In genomic region chr12:67274186-67274585, GRCh38 we compare ENCODE assay signal across 11 cellular contexts. TPM values are rescaled to one million over a fixed set of nuclear protein-coding genes. Genes with fewer than 3 reads are reported as not detected.
DNase-seq lines count a peak whose midpoint lies in the region; ATAC-seq and TF ChIP-seq lines count a peak whose summit lies in the region.
"Had no signal": no experiment of that assay in that cellular context is flagged by ENCODE, and none has a peak within 500 bp of the region (broad histone marks: within the 10 kb centered on the region; RNA-seq: fewer than 3 reads in every experiment).

No MANE protein-coding gene starts in this region.

- no peaks in the 10 kb centered on the region for H3K9me3 ChIP-seq in DND-41 (ENCODE audit: insufficient read depth, low read length, severe bottlenecking)
- H3K9me3 ChIP-seq: SJCRH30 had no signal

- H3K4me1 Mint-ChIP-seq in activated T-helper 1 cell treated with anti-CD3 and anti-CD28 coated beads, Interleukin-12 subunit alpha, Interleukin-12 subunit beta, Interleukin-2, Interleukin-4 antibody, amounts not matched to agents 30 ng/mL and 10 ng/mL and 1 ng/mL, durations not matched to agents 14 hours and 24 hours and 36 hours (ENCODE audit: low read depth) = peaks cover 79% of the 10 kb centered on the region
- peaks cover 58 to 76% (median 72%) of the 10 kb centered on the region in 3 donors for H3K4me1 Mint-ChIP-seq in naive B cell

- no peaks in the 10 kb centered on the region for H3K27me3 Mint-ChIP-seq in activated T-helper 1 cell treated with anti-CD3 and anti-CD28 coated beads, Interleukin-12 subunit alpha, Interleukin-12 subunit beta, Interleukin-2, Interleukin-4 antibody, amounts not matched to agents 30 ng/mL and 10 ng/mL and 1 ng/mL, durations not matched to agents 14 hours and 24 hours and 36 hours (ENCODE audit: insufficient read depth)
- no peaks in the 10 kb centered on the region for H3K27me3 Mint-ChIP-seq in naive B cell
- H3K27me3 Mint-ChIP-seq: effector memory CD8-positive, alpha-beta T cell had no signal

- DNase-seq in DND-41 (no peak), naive B cell (no peak)
- DNase-seq in activated T-helper 1 cell treated with anti-CD3 and anti-CD28 coated beads, Interleukin-12 subunit alpha, Interleukin-12 subunit beta, Interleukin-2, Interleukin-4 antibody, amounts not matched to agents 30 ng/mL and 10 ng/mL and 1 ng/mL, durations not matched to agents 14 hours and 24 hours and 36 hours (ENCODE audit: low spot score) = no peak
- DNase-seq: COR-L47; effector memory CD8-positive, alpha-beta T cell; NCI-H524 treated with DMSO at 0.1 percent for 48 hours; SJCRH30 had no signal

- H4K20me1 ChIP-seq in DND-41 (ENCODE audit: insufficient read depth, low read length) = peaks cover 90% of the 10 kb centered on the region

- H3K4me3 ChIP-seq in DND-41 (ENCODE audit: low read depth in 1 of 2, low read length in 2 of 2) = no peak overlapping the region
- H3K4me3 ChIP-seq: SJCRH30 had no signal

- peaks cover 32% of the 10 kb centered on the region for H3K36me3 Mint-ChIP-seq in activated T-helper 1 cell treated with anti-CD3 and anti-CD28 coated beads, Interleukin-12 subunit alpha, Interleukin-12 subunit beta, Interleukin-2, Interleukin-4 antibody, amounts not matched to agents 30 ng/mL and 10 ng/mL and 1 ng/mL, durations not matched to agents 14 hours and 24 hours and 36 hours (ENCODE audit: low read depth)
- H3K36me3 Mint-ChIP-seq in naive B cell = no peaks in the 10 kb centered on the region

- peaks cover 100% of the 10 kb centered on the region for H3K79me2 ChIP-seq in DND-41 (ENCODE audit: insufficient read depth, low read length)

- peak overlapping the region; percentile 53 for H3K4me3 Mint-ChIP-seq in activated T-helper 1 cell treated with anti-CD3 and anti-CD28 coated beads, Interleukin-12 subunit alpha, Interleukin-12 subunit beta, Interleukin-2, Interleukin-4 antibody, amounts not matched to agents 30 ng/mL and 10 ng/mL and 1 ng/mL, durations not matched to agents 14 hours and 24 hours and 36 hours
- H3K4me3 Mint-ChIP-seq in naive B cell = peak overlapping the region in 3 of 8 donors; percentile 23 to 64 (median 34)

- no peak for TF ChIP-seq CTCF in DND-41 (IDR thresholded peaks at IDR 0.05; ENCODE audit: borderline replicate concordance, extremely low read depth, low read length, poor library complexity, severe bottlenecking)

- ATAC-seq in DND-41 (ENCODE audit: insufficient read depth, low read depth) (no peak), GM21576 (IDR thresholded peaks at IDR 0.05; ENCODE audit: unreplicated experiment) (peak; percentile 29), naive B cell (ENCODE audit: low read depth in 2 of 2) (no peak), GM21423 (IDR thresholded peaks at IDR 0.05; ENCODE audit: unreplicated experiment) (no peak), HG02885 (IDR thresholded peaks at IDR 0.05; ENCODE audit: poor library complexity, unreplicated experiment) (no peak), GM18498 (IDR thresholded peaks at IDR 0.05; ENCODE audit: unreplicated experiment) (no peak)
- ATAC-seq: effector memory CD8-positive, alpha-beta T cell had no signal

- intact Hi-C loops in activated T-helper 1 cell treated with anti-CD3 and anti-CD28 coated beads, Interleukin-12 subunit alpha, Interleukin-12 subunit beta, Interleukin-2, Interleukin-4 antibody, amounts not matched to agents 30 ng/mL and 10 ng/mL and 1 ng/mL, durations not matched to agents 14 hours and 24 hours and 36 hours (cut with micrococcal nuclease) = loop anchor here (1.0 to 10.0 kb wide), 2 partner anchors 14 to 1961 kb away; partner anchors contain the start of gene CPSF6

- H3K36me3 ChIP-seq in DND-41 (ENCODE audit: insufficient read depth, low read length) = peaks cover 48% of the 10 kb centered on the region

- peaks cover 36% of the 10 kb centered on the region for H3K4me1 ChIP-seq in DND-41 (ENCODE audit: insufficient read depth, low read length)

- H3K27ac ChIP-seq in DND-41 (ENCODE audit: low read length) = no peak overlapping the region
- H3K27ac ChIP-seq: SJCRH30 had no signal

- no peak overlapping the region for H3K9ac ChIP-seq in DND-41 (ENCODE audit: low read depth, low read length)

- H3K9me3 Mint-ChIP-seq in activated T-helper 1 cell treated with anti-CD3 and anti-CD28 coated beads, Interleukin-12 subunit alpha, Interleukin-12 subunit beta, Interleukin-2, Interleukin-4 antibody, amounts not matched to agents 30 ng/mL and 10 ng/mL and 1 ng/mL, durations not matched to agents 14 hours and 24 hours and 36 hours = no peaks in the 10 kb centered on the region
- H3K9me3 Mint-ChIP-seq in naive B cell = no peaks in the 10 kb centered on the region
- H3K9me3 Mint-ChIP-seq: effector memory CD8-positive, alpha-beta T cell had no signal

- peak overlapping the region; percentile 6; the same call in 1 of the 2 replicates for H3K4me2 ChIP-seq in DND-41 (ENCODE audit: insufficient read depth, low read length)

- no peaks in the 10 kb centered on the region for H3K27me3 ChIP-seq in DND-41 (ENCODE audit: insufficient read depth, low read length, poor library complexity)
- H3K27me3 ChIP-seq: SJCRH30 had no signal

- no peak overlapping the region for H3K27ac Mint-ChIP-seq in activated T-helper 1 cell treated with anti-CD3 and anti-CD28 coated beads, Interleukin-12 subunit alpha, Interleukin-12 subunit beta, Interleukin-2, Interleukin-4 antibody, amounts not matched to agents 30 ng/mL and 10 ng/mL and 1 ng/mL, durations not matched to agents 14 hours and 24 hours and 36 hours
- H3K27ac Mint-ChIP-seq in naive B cell = peak overlapping the region in 4 of 6 donors; percentile 17 to 64 (median 29)

- no peak overlapping the region for H2AFZ ChIP-seq in DND-41 (ENCODE audit: low read depth, low read length)

RNA-seq across cellular contexts. Expression of gene CAND1, which starts 5.0 kb away (rescaled TPM):
- 185 and 209 TPM in 2 replicates for total RNA-seq in activated T-helper 1 cell treated with anti-CD3 and anti-CD28 coated beads, Interleukin-12 subunit alpha, Interleukin-12 subunit beta, Interleukin-2, Interleukin-4 antibody, amounts not matched to agents 30 ng/mL and 10 ng/mL and 1 ng/mL, durations not matched to agents 14 hours and 24 hours and 36 hours
- polyA plus RNA-seq in naive B cell (ENCODE audit: low read depth in 6 of 6) = 10 to 100 TPM; 47.9 to 72.0 (median 59.0) TPM
